In the genomic region with DNA sequence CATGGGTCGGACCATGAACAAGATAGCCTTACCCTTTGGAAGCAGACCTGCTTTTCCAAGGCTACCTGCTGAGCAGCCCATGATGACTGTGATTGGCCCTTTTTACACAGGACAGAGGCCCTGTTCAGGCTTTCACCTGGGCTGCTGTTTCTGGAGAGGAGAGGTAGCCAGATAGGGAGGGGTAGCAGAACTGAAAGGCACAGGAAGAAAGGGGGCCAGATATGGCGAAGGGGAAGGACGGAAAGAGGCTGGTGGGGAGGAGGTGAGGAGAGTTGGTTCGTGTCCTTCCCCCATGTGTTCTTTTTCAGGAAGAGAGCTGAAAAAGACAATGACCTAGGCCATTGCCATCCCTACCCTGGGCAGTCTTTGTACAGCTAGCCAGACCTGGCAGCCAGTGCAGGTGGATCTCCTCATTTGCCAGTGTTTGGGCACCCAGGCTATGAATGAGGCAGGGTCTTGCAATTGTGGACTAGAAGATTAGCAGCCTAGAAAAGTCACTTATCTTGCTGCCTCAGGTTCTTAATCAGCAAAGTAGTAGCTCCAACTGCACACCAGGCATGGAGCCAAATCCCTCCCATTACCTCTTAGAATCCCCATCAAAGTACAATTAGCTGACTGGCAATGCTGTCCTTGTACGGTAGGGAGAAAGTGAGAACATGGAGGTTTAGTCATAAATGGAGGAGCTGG, we compare ENCODE assay signal across 1 cellular context.
A peak's percentile ranks its signal among the peaks of the same experiment; 100 is the strongest.
TF ChIP-seq lines count a peak whose summit lies in the region.

No MANE protein-coding gene starts in this region.

TF ChIP-seq in K562, 482 proteins besides CTCF, POLR2A, EP300 and RAD21 (continued from another document and continues in another):
- TF ChIP-seq, protein P1, sequence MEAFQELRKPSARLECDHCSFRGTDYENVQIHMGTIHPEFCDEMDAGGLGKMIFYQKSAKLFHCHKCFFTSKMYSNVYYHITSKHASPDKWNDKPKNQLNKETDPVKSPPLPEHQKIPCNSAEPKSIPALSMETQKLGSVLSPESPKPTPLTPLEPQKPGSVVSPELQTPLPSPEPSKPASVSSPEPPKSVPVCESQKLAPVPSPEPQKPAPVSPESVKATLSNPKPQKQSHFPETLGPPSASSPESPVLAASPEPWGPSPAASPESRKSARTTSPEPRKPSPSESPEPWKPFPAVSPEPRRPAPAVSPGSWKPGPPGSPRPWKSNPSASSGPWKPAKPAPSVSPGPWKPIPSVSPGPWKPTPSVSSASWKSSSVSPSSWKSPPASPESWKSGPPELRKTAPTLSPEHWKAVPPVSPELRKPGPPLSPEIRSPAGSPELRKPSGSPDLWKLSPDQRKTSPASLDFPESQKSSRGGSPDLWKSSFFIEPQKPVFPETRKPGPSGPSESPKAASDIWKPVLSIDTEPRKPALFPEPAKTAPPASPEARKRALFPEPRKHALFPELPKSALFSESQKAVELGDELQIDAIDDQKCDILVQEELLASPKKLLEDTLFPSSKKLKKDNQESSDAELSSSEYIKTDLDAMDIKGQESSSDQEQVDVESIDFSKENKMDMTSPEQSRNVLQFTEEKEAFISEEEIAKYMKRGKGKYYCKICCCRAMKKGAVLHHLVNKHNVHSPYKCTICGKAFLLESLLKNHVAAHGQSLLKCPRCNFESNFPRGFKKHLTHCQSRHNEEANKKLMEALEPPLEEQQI (IDR thresholded peaks at IDR 0.05), result peak; percentile 79
- TF ChIP-seq ZNF586 (CRISPR knock-in tag; conservative IDR thresholded peaks at IDR 0.05) (no peak), BCL6 (CRISPR knock-in tag; IDR thresholded peaks at IDR 0.05) (no peak), HDAC8 (tag; IDR thresholded peaks at IDR 0.05) (no peak), HLTF (IDR thresholded peaks at IDR 0.05) (0 out of 2 replicates have a peak, but pooled peaks have one; percentile 55), HNRNPL (IDR thresholded peaks at IDR 0.05; ENCODE audit: low read depth, low read length) (no peak), MTA2 (IDR thresholded peaks at IDR 0.05; ENCODE audit: low read depth) (peak; percentile 88), ZSCAN29 (IDR thresholded peaks at IDR 0.05) (no peak), RBM22 (IDR thresholded peaks at IDR 0.05; ENCODE audit: low read depth, low read length, poor library complexity, severe bottlenecking) (no peak), CREM (IDR thresholded peaks at IDR 0.05; ENCODE audit: low read depth) (peak; percentile 42; the same call in 1 of the 2 replicates), ZNF24 (IDR thresholded peaks at IDR 0.05) (no peak), JUN (IDR thresholded peaks at IDR 0.05; ENCODE audit: borderline replicate concordance, low read depth, low read length) (peak; percentile 22; the same call in 1 of the 2 replicates), JUN (CRISPR knock-in tag; IDR thresholded peaks at IDR 0.05; ENCODE audit: borderline replicate concordance) (no peak), MYNN (IDR thresholded peaks at IDR 0.05) (peak; percentile 83), MYNN (CRISPR knock-in tag; IDR thresholded peaks at IDR 0.05) (no peak), RBM14 (IDR thresholded peaks at IDR 0.05; ENCODE audit: borderline replicate concordance, insufficient read depth, low read depth, low read length) (no peak), NR4A1 (CRISPR knock-in tag; IDR thresholded peaks at IDR 0.05) (no peak), NR4A1 (tag; IDR thresholded peaks at IDR 0.05) (no peak), ZKSCAN8 (CRISPR knock-in tag; IDR thresholded peaks at IDR 0.05) (peak; percentile 99), NCOA1 (IDR thresholded peaks at IDR 0.05; ENCODE audit: low read depth) (peak; percentile 76; the same call in 1 of the 2 replicates), HDAC2 (IDR thresholded peaks at IDR 0.05) (peak; percentile 85; the same call in 1 of the 2 replicates), SRF (CRISPR knock-in tag; IDR thresholded peaks at IDR 0.05) (peak in 1 of 2 experiments; percentile 44; a peak in 1 of 4 replicates), NFATC3 (IDR thresholded peaks at IDR 0.05) (no peak), MAFG (tag; conservative IDR thresholded peaks at IDR 0.05) (peak; percentile 84), MYC (IDR thresholded peaks at IDR 0.05; ENCODE audit: low read depth, low read length) (0 out of 2 replicates have a peak, but pooled peaks have one; percentile 30), MYC (CRISPR knock-in tag; IDR thresholded peaks at IDR 0.05; ENCODE audit: borderline replicate concordance, low read depth) (no peak), CBFA2T2 (conservative IDR thresholded peaks at IDR 0.05) (peak; percentile 94)
- TF ChIP-seq, protein P2, sequence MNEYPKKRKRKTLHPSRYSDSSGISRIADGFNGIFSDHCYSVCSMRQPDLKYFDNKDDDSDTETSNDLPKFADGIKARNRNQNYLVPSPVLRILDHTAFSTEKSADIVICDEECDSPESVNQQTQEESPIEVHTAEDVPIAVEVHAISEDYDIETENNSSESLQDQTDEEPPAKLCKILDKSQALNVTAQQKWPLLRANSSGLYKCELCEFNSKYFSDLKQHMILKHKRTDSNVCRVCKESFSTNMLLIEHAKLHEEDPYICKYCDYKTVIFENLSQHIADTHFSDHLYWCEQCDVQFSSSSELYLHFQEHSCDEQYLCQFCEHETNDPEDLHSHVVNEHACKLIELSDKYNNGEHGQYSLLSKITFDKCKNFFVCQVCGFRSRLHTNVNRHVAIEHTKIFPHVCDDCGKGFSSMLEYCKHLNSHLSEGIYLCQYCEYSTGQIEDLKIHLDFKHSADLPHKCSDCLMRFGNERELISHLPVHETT (CRISPR knock-in tag; conservative IDR thresholded peaks at IDR 0.05 in 1 of 2, IDR thresholded peaks at IDR 0.05 in 1 of 2), result no peak
- TF ChIP-seq, protein P3, sequence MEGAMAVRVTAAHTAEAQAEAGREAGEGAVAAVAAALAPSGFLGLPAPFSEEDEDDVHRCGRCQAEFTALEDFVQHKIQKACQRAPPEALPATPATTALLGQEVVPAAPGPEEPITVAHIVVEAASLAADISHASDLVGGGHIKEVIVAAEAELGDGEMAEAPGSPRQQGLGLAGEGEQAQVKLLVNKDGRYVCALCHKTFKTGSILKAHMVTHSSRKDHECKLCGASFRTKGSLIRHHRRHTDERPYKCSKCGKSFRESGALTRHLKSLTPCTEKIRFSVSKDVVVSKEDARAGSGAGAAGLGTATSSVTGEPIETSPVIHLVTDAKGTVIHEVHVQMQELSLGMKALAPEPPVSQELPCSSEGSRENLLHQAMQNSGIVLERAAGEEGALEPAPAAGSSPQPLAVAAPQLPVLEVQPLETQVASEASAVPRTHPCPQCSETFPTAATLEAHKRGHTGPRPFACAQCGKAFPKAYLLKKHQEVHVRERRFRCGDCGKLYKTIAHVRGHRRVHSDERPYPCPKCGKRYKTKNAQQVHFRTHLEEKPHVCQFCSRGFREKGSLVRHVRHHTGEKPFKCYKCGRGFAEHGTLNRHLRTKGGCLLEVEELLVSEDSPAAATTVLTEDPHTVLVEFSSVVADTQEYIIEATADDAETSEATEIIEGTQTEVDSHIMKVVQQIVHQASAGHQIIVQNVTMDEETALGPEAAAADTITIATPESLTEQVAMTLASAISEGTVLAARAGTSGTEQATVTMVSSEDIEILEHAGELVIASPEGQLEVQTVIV (CRISPR knock-in tag; IDR thresholded peaks at IDR 0.05; ENCODE audit: borderline replicate concordance), result no peak
- TF ChIP-seq, protein P4, sequence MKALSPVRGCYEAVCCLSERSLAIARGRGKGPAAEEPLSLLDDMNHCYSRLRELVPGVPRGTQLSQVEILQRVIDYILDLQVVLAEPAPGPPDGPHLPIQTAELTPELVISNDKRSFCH (CRISPR knock-in tag; IDR thresholded peaks at IDR 0.05), result no peak
- TF ChIP-seq, protein P4 (tag; IDR thresholded peaks at IDR 0.05), result peak; percentile 35; the same call in 1 of the 2 replicates
- TF ChIP-seq, protein P5, sequence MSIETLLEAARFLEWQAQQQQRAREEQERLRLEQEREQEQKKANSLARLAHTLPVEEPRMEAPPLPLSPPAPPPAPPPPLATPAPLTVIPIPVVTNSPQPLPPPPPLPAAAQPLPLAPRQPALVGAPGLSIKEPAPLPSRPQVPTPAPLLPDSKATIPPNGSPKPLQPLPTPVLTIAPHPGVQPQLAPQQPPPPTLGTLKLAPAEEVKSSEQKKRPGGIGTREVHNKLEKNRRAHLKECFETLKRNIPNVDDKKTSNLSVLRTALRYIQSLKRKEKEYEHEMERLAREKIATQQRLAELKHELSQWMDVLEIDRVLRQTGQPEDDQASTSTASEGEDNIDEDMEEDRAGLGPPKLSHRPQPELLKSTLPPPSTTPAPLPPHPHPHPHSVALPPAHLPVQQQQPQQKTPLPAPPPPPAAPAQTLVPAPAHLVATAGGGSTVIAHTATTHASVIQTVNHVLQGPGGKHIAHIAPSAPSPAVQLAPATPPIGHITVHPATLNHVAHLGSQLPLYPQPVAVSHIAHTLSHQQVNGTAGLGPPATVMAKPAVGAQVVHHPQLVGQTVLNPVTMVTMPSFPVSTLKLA (conservative IDR thresholded peaks at IDR 0.05), result peak in 1 of 2 experiments; percentile 36; a peak in 1 of 4 replicates
- TF ChIP-seq, protein P6, sequence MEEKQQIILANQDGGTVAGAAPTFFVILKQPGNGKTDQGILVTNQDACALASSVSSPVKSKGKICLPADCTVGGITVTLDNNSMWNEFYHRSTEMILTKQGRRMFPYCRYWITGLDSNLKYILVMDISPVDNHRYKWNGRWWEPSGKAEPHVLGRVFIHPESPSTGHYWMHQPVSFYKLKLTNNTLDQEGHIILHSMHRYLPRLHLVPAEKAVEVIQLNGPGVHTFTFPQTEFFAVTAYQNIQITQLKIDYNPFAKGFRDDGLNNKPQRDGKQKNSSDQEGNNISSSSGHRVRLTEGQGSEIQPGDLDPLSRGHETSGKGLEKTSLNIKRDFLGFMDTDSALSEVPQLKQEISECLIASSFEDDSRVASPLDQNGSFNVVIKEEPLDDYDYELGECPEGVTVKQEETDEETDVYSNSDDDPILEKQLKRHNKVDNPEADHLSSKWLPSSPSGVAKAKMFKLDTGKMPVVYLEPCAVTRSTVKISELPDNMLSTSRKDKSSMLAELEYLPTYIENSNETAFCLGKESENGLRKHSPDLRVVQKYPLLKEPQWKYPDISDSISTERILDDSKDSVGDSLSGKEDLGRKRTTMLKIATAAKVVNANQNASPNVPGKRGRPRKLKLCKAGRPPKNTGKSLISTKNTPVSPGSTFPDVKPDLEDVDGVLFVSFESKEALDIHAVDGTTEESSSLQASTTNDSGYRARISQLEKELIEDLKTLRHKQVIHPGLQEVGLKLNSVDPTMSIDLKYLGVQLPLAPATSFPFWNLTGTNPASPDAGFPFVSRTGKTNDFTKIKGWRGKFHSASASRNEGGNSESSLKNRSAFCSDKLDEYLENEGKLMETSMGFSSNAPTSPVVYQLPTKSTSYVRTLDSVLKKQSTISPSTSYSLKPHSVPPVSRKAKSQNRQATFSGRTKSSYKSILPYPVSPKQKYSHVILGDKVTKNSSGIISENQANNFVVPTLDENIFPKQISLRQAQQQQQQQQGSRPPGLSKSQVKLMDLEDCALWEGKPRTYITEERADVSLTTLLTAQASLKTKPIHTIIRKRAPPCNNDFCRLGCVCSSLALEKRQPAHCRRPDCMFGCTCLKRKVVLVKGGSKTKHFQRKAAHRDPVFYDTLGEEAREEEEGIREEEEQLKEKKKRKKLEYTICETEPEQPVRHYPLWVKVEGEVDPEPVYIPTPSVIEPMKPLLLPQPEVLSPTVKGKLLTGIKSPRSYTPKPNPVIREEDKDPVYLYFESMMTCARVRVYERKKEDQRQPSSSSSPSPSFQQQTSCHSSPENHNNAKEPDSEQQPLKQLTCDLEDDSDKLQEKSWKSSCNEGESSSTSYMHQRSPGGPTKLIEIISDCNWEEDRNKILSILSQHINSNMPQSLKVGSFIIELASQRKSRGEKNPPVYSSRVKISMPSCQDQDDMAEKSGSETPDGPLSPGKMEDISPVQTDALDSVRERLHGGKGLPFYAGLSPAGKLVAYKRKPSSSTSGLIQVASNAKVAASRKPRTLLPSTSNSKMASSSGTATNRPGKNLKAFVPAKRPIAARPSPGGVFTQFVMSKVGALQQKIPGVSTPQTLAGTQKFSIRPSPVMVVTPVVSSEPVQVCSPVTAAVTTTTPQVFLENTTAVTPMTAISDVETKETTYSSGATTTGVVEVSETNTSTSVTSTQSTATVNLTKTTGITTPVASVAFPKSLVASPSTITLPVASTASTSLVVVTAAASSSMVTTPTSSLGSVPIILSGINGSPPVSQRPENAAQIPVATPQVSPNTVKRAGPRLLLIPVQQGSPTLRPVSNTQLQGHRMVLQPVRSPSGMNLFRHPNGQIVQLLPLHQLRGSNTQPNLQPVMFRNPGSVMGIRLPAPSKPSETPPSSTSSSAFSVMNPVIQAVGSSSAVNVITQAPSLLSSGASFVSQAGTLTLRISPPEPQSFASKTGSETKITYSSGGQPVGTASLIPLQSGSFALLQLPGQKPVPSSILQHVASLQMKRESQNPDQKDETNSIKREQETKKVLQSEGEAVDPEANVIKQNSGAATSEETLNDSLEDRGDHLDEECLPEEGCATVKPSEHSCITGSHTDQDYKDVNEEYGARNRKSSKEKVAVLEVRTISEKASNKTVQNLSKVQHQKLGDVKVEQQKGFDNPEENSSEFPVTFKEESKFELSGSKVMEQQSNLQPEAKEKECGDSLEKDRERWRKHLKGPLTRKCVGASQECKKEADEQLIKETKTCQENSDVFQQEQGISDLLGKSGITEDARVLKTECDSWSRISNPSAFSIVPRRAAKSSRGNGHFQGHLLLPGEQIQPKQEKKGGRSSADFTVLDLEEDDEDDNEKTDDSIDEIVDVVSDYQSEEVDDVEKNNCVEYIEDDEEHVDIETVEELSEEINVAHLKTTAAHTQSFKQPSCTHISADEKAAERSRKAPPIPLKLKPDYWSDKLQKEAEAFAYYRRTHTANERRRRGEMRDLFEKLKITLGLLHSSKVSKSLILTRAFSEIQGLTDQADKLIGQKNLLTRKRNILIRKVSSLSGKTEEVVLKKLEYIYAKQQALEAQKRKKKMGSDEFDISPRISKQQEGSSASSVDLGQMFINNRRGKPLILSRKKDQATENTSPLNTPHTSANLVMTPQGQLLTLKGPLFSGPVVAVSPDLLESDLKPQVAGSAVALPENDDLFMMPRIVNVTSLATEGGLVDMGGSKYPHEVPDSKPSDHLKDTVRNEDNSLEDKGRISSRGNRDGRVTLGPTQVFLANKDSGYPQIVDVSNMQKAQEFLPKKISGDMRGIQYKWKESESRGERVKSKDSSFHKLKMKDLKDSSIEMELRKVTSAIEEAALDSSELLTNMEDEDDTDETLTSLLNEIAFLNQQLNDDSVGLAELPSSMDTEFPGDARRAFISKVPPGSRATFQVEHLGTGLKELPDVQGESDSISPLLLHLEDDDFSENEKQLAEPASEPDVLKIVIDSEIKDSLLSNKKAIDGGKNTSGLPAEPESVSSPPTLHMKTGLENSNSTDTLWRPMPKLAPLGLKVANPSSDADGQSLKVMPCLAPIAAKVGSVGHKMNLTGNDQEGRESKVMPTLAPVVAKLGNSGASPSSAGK (IDR thresholded peaks at IDR 0.05), result no peak
- TF ChIP-seq, protein P7, sequence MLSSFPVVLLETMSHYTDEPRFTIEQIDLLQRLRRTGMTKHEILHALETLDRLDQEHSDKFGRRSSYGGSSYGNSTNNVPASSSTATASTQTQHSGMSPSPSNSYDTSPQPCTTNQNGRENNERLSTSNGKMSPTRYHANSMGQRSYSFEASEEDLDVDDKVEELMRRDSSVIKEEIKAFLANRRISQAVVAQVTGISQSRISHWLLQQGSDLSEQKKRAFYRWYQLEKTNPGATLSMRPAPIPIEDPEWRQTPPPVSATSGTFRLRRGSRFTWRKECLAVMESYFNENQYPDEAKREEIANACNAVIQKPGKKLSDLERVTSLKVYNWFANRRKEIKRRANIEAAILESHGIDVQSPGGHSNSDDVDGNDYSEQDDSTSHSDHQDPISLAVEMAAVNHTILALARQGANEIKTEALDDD (IDR thresholded peaks at IDR 0.05), result peak; percentile 73
